ENCODE assay signal across 9 cellular contexts in genomic region chr10:95559466-95559865, GRCh38. TPM values are rescaled to one million over a fixed set of nuclear protein-coding genes. Genes with fewer than 3 reads are reported as not detected.
DNase-seq lines count a peak whose midpoint lies in the region; ATAC-seq and TF ChIP-seq lines count a peak whose summit lies in the region.
"Had no signal": no experiment of that assay in that cellular context is flagged by ENCODE, and none has a peak within 500 bp of the region (broad histone marks: within the 10 kb centered on the region; RNA-seq: fewer than 3 reads in every experiment).

No MANE protein-coding gene starts in this region.

- H3K36me3 Mint-ChIP-seq in activated naive CD8-positive, alpha-beta T cell treated with anti-CD3 and anti-CD28 coated beads, Interleukin-2, amount 50 U/mL, for 24 hours (ENCODE audit: low read depth), result no peaks in the 10 kb centered on the region
- H3K36me3 Mint-ChIP-seq in stimulated activated effector memory CD8-positive, alpha-beta T cell treated with anti-CD3 and anti-CD28 coated beads, Interleukin-12 subunit alpha, Interleukin-12 subunit beta, amount 100 ng/mL, for 72 hours, result no peaks in the 10 kb centered on the region

- H3K4me1 Mint-ChIP-seq in activated naive CD8-positive, alpha-beta T cell treated with anti-CD3 and anti-CD28 coated beads, Interleukin-2, amount 50 U/mL, for 24 hours, result peaks cover 7% of the 10 kb centered on the region
- H3K4me1 Mint-ChIP-seq in stimulated activated effector memory CD8-positive, alpha-beta T cell treated with anti-CD3 and anti-CD28 coated beads, Interleukin-12 subunit alpha, Interleukin-12 subunit beta, amount 100 ng/mL, for 72 hours, result peaks cover 18% of the 10 kb centered on the region

- H3K36me3 ChIP-seq in left lung, result no peaks in the 10 kb centered on the region

- peaks cover 13% of the 10 kb centered on the region for H3K27me3 Mint-ChIP-seq in activated naive CD8-positive, alpha-beta T cell treated with anti-CD3 and anti-CD28 coated beads, Interleukin-2, amount 50 U/mL, for 24 hours

- H3K27ac Mint-ChIP-seq in activated naive CD8-positive, alpha-beta T cell treated with anti-CD3 and anti-CD28 coated beads, Interleukin-2, amount 50 U/mL, for 24 hours, result no peak overlapping the region
- H3K27ac Mint-ChIP-seq in stimulated activated effector memory CD8-positive, alpha-beta T cell treated with anti-CD3 and anti-CD28 coated beads, Interleukin-12 subunit alpha, Interleukin-12 subunit beta, amount 100 ng/mL, for 72 hours, result no peak overlapping the region

- peak overlapping the region; percentile 93 for H3K4me3 Mint-ChIP-seq in activated naive CD8-positive, alpha-beta T cell treated with anti-CD3 and anti-CD28 coated beads, Interleukin-2, amount 50 U/mL, for 24 hours
- H3K4me3 Mint-ChIP-seq in stimulated activated effector memory CD8-positive, alpha-beta T cell treated with anti-CD3 and anti-CD28 coated beads, Interleukin-12 subunit alpha, Interleukin-12 subunit beta, amount 100 ng/mL, for 72 hours, result peak overlapping the region; percentile 95

- H3K9me3 Mint-ChIP-seq in activated naive CD8-positive, alpha-beta T cell treated with anti-CD3 and anti-CD28 coated beads, Interleukin-2, amount 50 U/mL, for 24 hours, result no peaks in the 10 kb centered on the region
- no peaks in the 10 kb centered on the region for H3K9me3 Mint-ChIP-seq in stimulated activated effector memory CD8-positive, alpha-beta T cell treated with anti-CD3 and anti-CD28 coated beads, Interleukin-12 subunit alpha, Interleukin-12 subunit beta, amount 100 ng/mL, for 72 hours

- intact Hi-C loops in left lung (cut with DNase I), result loop anchor here in 1 of 2 donors (10.0 kb wide), 1 partner anchor 75 kb away; no protein-coding TSS in a partner anchor

- no peak for ATAC-seq in activated naive CD8-positive, alpha-beta T cell treated with anti-CD3 and anti-CD28 coated beads, Interleukin-2, amount 50 U/mL, for 24 hours
- no peak for ATAC-seq in left lung
- no peak for ATAC-seq in stimulated activated effector memory CD8-positive, alpha-beta T cell treated with anti-CD3 and anti-CD28 coated beads, Interleukin-12 subunit alpha, Interleukin-12 subunit beta, amount 100 ng/mL, for 72 hours
- no peak for ATAC-seq in GM18861 (IDR thresholded peaks at IDR 0.05; ENCODE audit: unreplicated experiment)
- no peak for ATAC-seq in GM21447 (IDR thresholded peaks at IDR 0.05; ENCODE audit: unreplicated experiment)

- H3K4me1 ChIP-seq in left lung, result peaks cover 0 to 26% of the 10 kb centered on the region in 2 donors

- no peak for TF ChIP-seq CTCF in left lung (IDR thresholded peaks at IDR 0.05)

- DNase-seq in NCI-H748 (lab: John Stamatoyannopoulos, UW; ENCODE audit: unreplicated experiment), result peak; percentile 29
- no peak for DNase-seq in NCI-H748 treated with DMSO at 0.1 percent for 48 hours (lab: John Stamatoyannopoulos, UW)
- no peak for DNase-seq in activated naive CD8-positive, alpha-beta T cell treated with anti-CD3 and anti-CD28 coated beads, Interleukin-2, amount 50 U/mL, for 24 hours
- DNase-seq in left lung, result no peak
- no peak for DNase-seq in stimulated activated effector memory CD8-positive, alpha-beta T cell treated with anti-CD3 and anti-CD28 coated beads, Interleukin-12 subunit alpha, Interleukin-12 subunit beta, amount 100 ng/mL, for 72 hours (ENCODE audit: low spot score in 2 of 2)
- DNase-seq in GM19238 (ENCODE audit: insufficient read length, low spot score), result no peak

- peak overlapping the region; percentile 8 to 53 for H3K27ac ChIP-seq in left lung
- H3K27ac ChIP-seq: KMS-11 had no signal

- no peaks in the 10 kb centered on the region for H3K9me3 ChIP-seq in left lung

- peaks cover 0 to 17% of the 10 kb centered on the region in 2 donors for H3K27me3 ChIP-seq in left lung

- H3K4me3 ChIP-seq in left lung, result peak overlapping the region in 1 of 2 donors; percentile 78

RNA-seq across cellular contexts. Expression of gene SORBS1, which starts 1.7 kb away (rescaled TPM):
- total RNA-seq in left lung, result 10 to 100 TPM; 44.0 to 52.7 TPM
